In the genomic region with DNA sequence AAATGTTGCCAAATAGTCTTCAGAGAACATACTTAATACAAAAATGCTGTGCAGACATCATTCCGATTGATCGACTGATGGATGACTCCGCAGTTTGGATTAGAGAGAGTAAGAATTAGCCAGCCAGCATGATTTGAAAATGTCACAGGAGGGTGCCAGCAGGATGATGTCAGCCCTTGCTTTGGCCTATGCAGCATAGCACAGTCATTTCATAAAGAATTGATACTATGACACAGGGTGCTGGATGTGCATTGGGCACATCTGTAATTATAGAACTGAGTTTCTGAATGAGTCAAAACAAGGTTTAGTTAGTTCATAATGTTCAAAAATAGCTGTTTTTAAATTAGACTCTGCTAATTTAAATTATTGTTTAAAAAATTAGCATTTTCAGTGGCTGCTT, we compare ENCODE assay signal across 8 cellular contexts. TPM values are rescaled to one million over a fixed set of nuclear protein-coding genes. Genes with fewer than 3 reads are reported as not detected.
A peak's percentile ranks its signal among the peaks of the same experiment; 100 is the strongest.
DNase-seq lines count a peak whose midpoint lies in the region; ATAC-seq and TF ChIP-seq lines count a peak whose summit lies in the region.

No MANE protein-coding gene starts in this region.

- no peak for TF ChIP-seq CTCF in GM13977 (IDR thresholded peaks at IDR 0.05; ENCODE audit: extremely low read depth, insufficient read depth, missing control alignments)
- TF ChIP-seq CTCF in fibroblast of the aortic adventitia (IDR thresholded peaks at IDR 0.05; ENCODE audit: insufficient read depth, low read length) = no peak
- TF ChIP-seq CTCF in coronary artery (IDR thresholded peaks at IDR 0.05) = no peak

- in situ Hi-C loops in GM13977 (cut with MboI; ENCODE audit: low pct_unique_long_range_greater_than_20kb, low sequenced_read_pairs, unreplicated experiment) = no loop called here

- no peak overlapping the region for H3K27ac ChIP-seq in coronary artery

- ATAC-seq in GM21447 (IDR thresholded peaks at IDR 0.05; ENCODE audit: unreplicated experiment) = peak; percentile 90
- ATAC-seq in HG03457 (IDR thresholded peaks at IDR 0.05; ENCODE audit: unreplicated experiment) = peak; percentile 93

- DNase-seq in GM13977 (ENCODE audit: low spot score) (peak; percentile 61), fibroblast of the aortic adventitia (ENCODE audit: low read depth) (peak; percentile 27), coronary artery (ENCODE audit: low spot score) (no peak), NOMO-1 (lab: John Stamatoyannopoulos, UW; ENCODE audit: unreplicated experiment in 2 of 2) (no peak), ecto neural progenitor cell (ENCODE audit: low spot score) (no peak)
- no peak for DNase-seq in stimulated activated CD4-positive, alpha-beta T cell treated with anti-CD3 and anti-CD28 coated beads, Interleukin-4, amount 100 ng/mL, for 1 hour

- H3K4me3 ChIP-seq in fibroblast of the aortic adventitia (ENCODE audit: low read depth, low read length) = no peak overlapping the region
- H3K4me3 ChIP-seq in coronary artery = no peak overlapping the region

RNA-seq across cellular contexts. Expression of gene TRAF5, which starts 21.6 kb away (rescaled TPM):
- total RNA-seq in fibroblast of the aortic adventitia (ENCODE audit: low replicate concordance) = 9.4 and 20.6 TPM in 2 replicates

RNA-seq across cellular contexts. Expression of gene RCOR3, which starts 45.9 kb away (rescaled TPM):
- total RNA-seq in fibroblast of the aortic adventitia (ENCODE audit: low replicate concordance) = 24.4 and 31.2 TPM in 2 replicates

Comparison
In these comparisons a context has a peak if more than half of its experiments do, and no peak if none do; other contexts are left out.
1. DNase-seq: peak in GM13977 (single experiment) and fibroblast of the aortic adventitia (single experiment); none in coronary artery (single experiment), NOMO-1 (0 of 2), ecto neural progenitor cell (single experiment) and stimulated activated CD4-positive, alpha-beta T cell treated with anti-CD3 and anti-CD28 coated beads, Interleukin-4, amount 100 ng/mL, for 1 hour (single experiment).